In genomic region chr5:12945477-12945876, GRCh38 we compare ENCODE assay signal across 1 cellular context.
TF ChIP-seq lines count a peak whose summit lies in the region.

No MANE protein-coding gene starts in this region.

TF ChIP-seq in H1, 55 proteins besides CTCF, POLR2A, EP300 and RAD21:
- 0 out of 2 replicates have a peak, but pooled peaks have one; percentile 20 for TF ChIP-seq TEAD4 (IDR thresholded peaks at IDR 0.05; ENCODE audit: low read depth, low read length)
